24 cellular contexts compared by ENCODE assay signal in genomic region chr1:192631749-192632148, GRCh38. TPM values are rescaled to one million over a fixed set of nuclear protein-coding genes. Genes with fewer than 3 reads are reported as not detected.
DNase-seq lines count a peak whose midpoint lies in the region; ATAC-seq and TF ChIP-seq lines count a peak whose summit lies in the region.
"Had no signal": no experiment of that assay in that cellular context is flagged by ENCODE, and none has a peak within 500 bp of the region (broad histone marks: within the 10 kb centered on the region; RNA-seq: fewer than 3 reads in every experiment).

No MANE protein-coding gene starts in this region.

- H3K27me3 ChIP-seq in SK-N-SH (ENCODE audit: insufficient read depth) (no peaks in the 10 kb centered on the region), SU-DHL-6 (ENCODE audit: low read length) (no peaks in the 10 kb centered on the region)
- H3K27me3 ChIP-seq in CD4-positive, alpha-beta T cell (ENCODE audit: control insufficient read depth, insufficient read depth, low read length) = no peaks in the 10 kb centered on the region

- H3K4me3 ChIP-seq in SK-N-SH (ENCODE audit: low read depth in 2 of 2, low read length in 1 of 2) = no peak overlapping the region
- peak overlapping the region; percentile 29 for H3K4me3 ChIP-seq in SU-DHL-6 (ENCODE audit: insufficient read depth, low read length, poor library complexity, severe bottlenecking)
- H3K4me3 ChIP-seq: K562 had no signal

- H3K27ac ChIP-seq in SK-N-SH (ENCODE audit: low read depth in 2 of 2, low read length in 1 of 2) (peak overlapping the region in 1 of 2 experiments; percentile 76; a peak in 1 of 4 replicates), SU-DHL-6 (ENCODE audit: low read depth, low read length) (peak overlapping the region; percentile 99)
- no peak overlapping the region for H3K27ac ChIP-seq in CD4-positive, alpha-beta T cell (ENCODE audit: low read depth, low read length)

- no peaks in the 10 kb centered on the region for H3K36me3 ChIP-seq in SK-N-SH (replicated peaks in 1 of 2; ENCODE audit: control insufficient read depth in 1 of 2, insufficient read depth in 2 of 2, low read length in 1 of 2)
- H3K36me3 ChIP-seq in SU-DHL-6 (ENCODE audit: low read length) = peaks cover 2% of the 10 kb centered on the region; the same call in 1 of the 2 replicates

- H3K9ac ChIP-seq in SK-N-SH (no peak overlapping the region), SU-DHL-6 (ENCODE audit: low read length) (peak overlapping the region; percentile 73)

- no peaks in the 10 kb centered on the region for H3K9me3 ChIP-seq in SK-N-SH
- H3K9me3 ChIP-seq in SU-DHL-6 (ENCODE audit: insufficient read depth, low read length) = no peaks in the 10 kb centered on the region
- no peaks in the 10 kb centered on the region for H3K9me3 ChIP-seq in CD4-positive, alpha-beta T cell (ENCODE audit: control insufficient read depth, low read length)
- H3K9me3 ChIP-seq: Caco-2 had no signal

- CTCF ChIA-PET in SK-N-SH (lab: Yijun Ruan, JAX) = interaction anchor here (0.8 to 1.6 kb wide), 5 partner anchors 12 to 174 kb away, joined by 3 to 4 read pairs (median 3); no protein-coding TSS in a partner anchor
- CTCF ChIA-PET in CD4-positive, alpha-beta T cell (lab: Charles Lee) = no interaction called here

- TF ChIP-seq EP300 in SK-N-SH (IDR thresholded peaks at IDR 0.05; ENCODE audit: borderline replicate concordance in 1 of 2, low read depth in 1 of 2, low read length in 1 of 2) = no peak

- H2AFZ ChIP-seq in SK-N-SH (ENCODE audit: low read depth) (peak overlapping the region; percentile 43; the same call in 1 of the 2 replicates), SU-DHL-6 (ENCODE audit: low read depth, low read length, severe bottlenecking) (no peak overlapping the region)

- no peaks in the 10 kb centered on the region for H3K36me3 Mint-ChIP-seq in CD4-positive, alpha-beta T cell (ENCODE audit: low read depth)
- H3K36me3 Mint-ChIP-seq: CD4-positive, CD25-positive, alpha-beta regulatory T cell had no signal

- H3K79me2 ChIP-seq in SK-N-SH (ENCODE audit: insufficient read depth) (no peaks in the 10 kb centered on the region), SU-DHL-6 (ENCODE audit: insufficient read depth, low read length) (peaks cover 70% of the 10 kb centered on the region)

- H3K9me3 Mint-ChIP-seq in CD4-positive, alpha-beta T cell = no peaks in the 10 kb centered on the region

- H3K4me2 ChIP-seq in SK-N-SH (no peak overlapping the region), SU-DHL-6 (ENCODE audit: low read depth, low read length, poor library complexity, severe bottlenecking) (peak overlapping the region; percentile 100)

- H4K20me1 ChIP-seq in SK-N-SH (ENCODE audit: insufficient read depth) = no peaks in the 10 kb centered on the region
- no peaks in the 10 kb centered on the region for H4K20me1 ChIP-seq in SU-DHL-6 (ENCODE audit: low read depth, low read length)

- no peaks in the 10 kb centered on the region for H3K4me1 Mint-ChIP-seq in CD4-positive, alpha-beta T cell (ENCODE audit: low read depth)
- H3K4me1 Mint-ChIP-seq: CD4-positive, CD25-positive, alpha-beta regulatory T cell had no signal

- ATAC-seq in SK-N-SH treated with all-trans-retinoic acid at 6 μM for 48 hours (no peak), esophagus mucosa (no peak)
- ATAC-seq in CD4-positive, alpha-beta T cell (ENCODE audit: poor library complexity) = no peak
- ATAC-seq: HCT116, K562 had no signal

- TF ChIP-seq RAD21 in SK-N-SH (IDR thresholded peaks at IDR 0.05; ENCODE audit: low read length) = no peak

- TF ChIP-seq CTCF in SK-N-SH (IDR thresholded peaks at IDR 0.05) (no peak), SU-DHL-6 (IDR thresholded peaks at IDR 0.05; ENCODE audit: insufficient read depth, low read length, poor library complexity, severe bottlenecking) (no peak)
- TF ChIP-seq CTCF in CD4-positive, alpha-beta T cell (IDR thresholded peaks at IDR 0.05) = no peak

- intact Hi-C loops in CD4-positive, alpha-beta T cell (cut with DNase I, micrococcal nuclease) = no loop called here

- DNase-seq in SK-N-SH = no peak
- DNase-seq in NCI-H526 (lab: John Stamatoyannopoulos, UW) = peak; percentile 84 to 90
- DNase-seq in NCI-H2029 treated with DMSO at 0.1 percent for 48 hours (lab: John Stamatoyannopoulos, UW) = no peak
- DNase-seq in CD4-positive, alpha-beta T cell = no peak
- no peak for DNase-seq in DMS53 (lab: John Stamatoyannopoulos, UW)
- DNase-seq: Caco-2; CD4-positive, CD25-positive, alpha-beta regulatory T cell; GOT3; MV-4-11; NCI-H1417 treated with DMSO at 0.1 percent for 48 hours; NCI-H1930; NCI-H2171 treated with DMSO at 0.1 percent for 48 hours; NCI-H446; NCI-H748 treated with DMSO at 0.1 percent for 48 hours; NK-92 treated with Interleukin-12 subunit alpha and Interleukin-12 subunit beta, amount 100 ng/mL, for 24 hours; RPMI8226; SIG-M5 had no signal

- POLR2A ChIA-PET in SK-N-SH (lab: Yijun Ruan, JAX) = no interaction called here
- POLR2A ChIA-PET in CD4-positive, alpha-beta T cell (lab: Charles Lee) = no interaction called here

- H3K4me3 Mint-ChIP-seq in CD4-positive, alpha-beta T cell = no peak overlapping the region
- H3K4me3 Mint-ChIP-seq: B cell; CD4-positive, CD25-positive, alpha-beta regulatory T cell had no signal

- no peaks in the 10 kb centered on the region for H3K27me3 Mint-ChIP-seq in CD4-positive, alpha-beta T cell

- H3F3A ChIP-seq in SK-N-SH (replicated peaks; ENCODE audit: insufficient read depth) = no peaks in the 10 kb centered on the region
- H3F3A ChIP-seq in SU-DHL-6 (ENCODE audit: insufficient read depth) = peaks cover 71% of the 10 kb centered on the region

- H3K27ac Mint-ChIP-seq in CD4-positive, alpha-beta T cell = no peak overlapping the region
- H3K27ac Mint-ChIP-seq: B cell; CD4-positive, CD25-positive, alpha-beta regulatory T cell had no signal

- peaks cover 0 to 20% of the 10 kb centered on the region in 2 experiments; a peak in 3 of 4 replicates for H3K4me1 ChIP-seq in SK-N-SH (ENCODE audit: control insufficient read depth in 1 of 2, insufficient read depth in 2 of 2, low read depth in 1 of 2, low read length in 1 of 2)

- H3K9me2 ChIP-seq in SK-N-SH (no peaks in the 10 kb centered on the region), SU-DHL-6 (replicated peaks; ENCODE audit: insufficient read depth, low read length) (no peaks in the 10 kb centered on the region)

TF ChIP-seq in SK-N-SH, 30 proteins besides CTCF, POLR2A, EP300 and RAD21 (continues in another document):
- TF ChIP-seq PBX3 (IDR thresholded peaks at IDR 0.05) (no peak), TAF1 (IDR thresholded peaks at IDR 0.05; ENCODE audit: borderline replicate concordance, low read depth, low read length) (no peak), TEAD4 (IDR thresholded peaks at IDR 0.05; ENCODE audit: borderline replicate concordance, insufficient read depth) (no peak), SIN3A (IDR thresholded peaks at IDR 0.05; ENCODE audit: borderline replicate concordance, low read depth, low read length) (no peak), MAX (IDR thresholded peaks at IDR 0.05; ENCODE audit: low read depth) (no peak), FOXM1 (IDR thresholded peaks at IDR 0.05; ENCODE audit: low read depth) (no peak), JUND (IDR thresholded peaks at IDR 0.05) (no peak), NFIC (IDR thresholded peaks at IDR 0.05; ENCODE audit: borderline replicate concordance) (no peak)

TF ChIP-seq in SK-N-SH treated with all-trans-retinoic acid at 6 μM for 48 hours, 23 proteins besides CTCF, POLR2A, EP300 and RAD21:
- no peak for TF ChIP-seq OSR1 (CRISPR knock-in tag; IDR thresholded peaks at IDR 0.05)
- no peak for TF ChIP-seq BACH2 (CRISPR knock-in tag; IDR thresholded peaks at IDR 0.05; ENCODE audit: borderline replicate concordance)
- no peak for TF ChIP-seq PPARA (CRISPR knock-in tag; IDR thresholded peaks at IDR 0.05; ENCODE audit: borderline replicate concordance)
TF ChIP-seq in SK-N-SH treated with all-trans-retinoic acid at 6 μM for 48 hours: peak in this region for 0.

RNA-seq across cellular contexts. Expression of gene RGS13, which starts 4.2 kb away (rescaled TPM):
- polyA plus RNA-seq in SK-N-SH (2012; rRNA removed) = 0.05 TPM in 1 of 2 replicates, not detected in the other
- 0.05 and 0.08 TPM in 2 replicates for polyA plus RNA-seq in SK-N-SH (2012; cell fraction: cytosol; rRNA removed)
- polyA plus RNA-seq in SK-N-SH (2012; cell fraction: nucleus; rRNA removed) = 0.01 TPM in 1 of 2 replicates, not detected in the other
- under 1 TPM; 0.17 to 0.30 TPM for total RNA-seq in CD4-positive, alpha-beta T cell
- total RNA-seq in esophagus mucosa = not detected
- total RNA-seq: A172, Caco-2, K562 had no signal
- polyA plus RNA-seq: CD4-positive, CD25-positive, alpha-beta regulatory T cell; K562 had no signal

RNA-seq across cellular contexts. Expression of gene RGS1, which starts 56.2 kb away (rescaled TPM):
- polyA plus RNA-seq in SK-N-SH (2012; rRNA removed) = 0.05 and 0.12 TPM in 2 replicates
- 0.07 and 0.18 TPM in 2 replicates for polyA plus RNA-seq in SK-N-SH (2012; cell fraction: cytosol; rRNA removed)
- polyA plus RNA-seq in SK-N-SH (2012; cell fraction: nucleus; rRNA removed) = 0.11 and 0.24 TPM in 2 replicates
- 100 to 1,000 TPM; 428 to 429 TPM for total RNA-seq in CD4-positive, alpha-beta T cell
- 1.7 TPM for total RNA-seq in esophagus mucosa
- total RNA-seq: A172, Caco-2, K562 had no signal
- polyA plus RNA-seq: K562 had no signal

Comparison
In these comparisons a context has a peak if more than half of its experiments do, and no peak if none do; other contexts are left out.
1. DNase-seq: peak in NCI-H526 (2 of 2); none in SK-N-SH (single experiment), NCI-H2029 treated with DMSO at 0.1 percent for 48 hours (single experiment), CD4-positive, alpha-beta T cell (0 of 10) and DMS53 (single experiment).
2. RNA of gene RGS1, which starts 56.2 kb away (total RNA-seq): 428 to 429 TPM in CD4-positive, alpha-beta T cell; 1.7 TPM in esophagus mucosa (single experiment); every median in the first group is over 100 times any median in the second.